8 cellular contexts compared by ENCODE assay signal in the genomic region with DNA sequence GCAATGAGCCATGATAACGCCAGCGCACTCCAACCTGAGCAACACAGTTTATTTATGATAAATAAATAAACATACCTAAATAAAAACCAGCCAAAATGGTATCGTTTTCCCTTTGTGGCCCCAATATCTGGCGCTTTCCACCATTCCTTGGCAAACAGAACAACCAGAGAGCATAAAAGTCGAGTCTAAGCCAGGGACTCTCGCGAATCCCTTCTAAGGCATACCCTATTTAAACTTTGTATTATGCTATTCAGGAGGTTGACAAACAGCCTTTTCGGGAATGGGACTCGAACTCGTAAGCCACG. TPM values are rescaled to one million over a fixed set of nuclear protein-coding genes. Genes with fewer than 3 reads are reported as not detected.
DNase-seq lines count a peak whose midpoint lies in the region; TF ChIP-seq lines count a peak whose summit lies in the region.

No MANE protein-coding gene starts in this region.

- H3K14ac ChIP-seq in trophoblast cell (ENCODE audit: low read length), result peak overlapping the region; percentile 55

- no peak overlapping the region for H2BK12ac ChIP-seq in trophoblast cell (ENCODE audit: low read length)

- peak overlapping the region; percentile 81 for H3K4me2 ChIP-seq in trophoblast cell (ENCODE audit: low read length)

- TF ChIP-seq CTCF in GM06990 (IDR thresholded peaks at IDR 0.05; ENCODE audit: insufficient read depth, low read length, poor library complexity, severe bottlenecking) (no peak), Peyer's patch (IDR thresholded peaks at IDR 0.05) (no peak)

- peak overlapping the region; percentile 7 for H2BK5ac ChIP-seq in trophoblast cell (ENCODE audit: low read depth, low read length, poor library complexity)

- no peak overlapping the region for H3K23ac ChIP-seq in trophoblast cell (ENCODE audit: low read length)

- H3K27me3 ChIP-seq in GM06990 (replicated peaks; ENCODE audit: control insufficient read depth, insufficient read depth, low read length) (no peaks in the 10 kb centered on the region), Peyer's patch (no peaks in the 10 kb centered on the region), esophagus (ENCODE audit: control insufficient read depth in 1 of 2, insufficient read depth in 2 of 2, low read length in 2 of 2) (no peaks in the 10 kb centered on the region), trophoblast cell (ENCODE audit: insufficient read depth, low read length) (no peaks in the 10 kb centered on the region)

- 25 to 27% methylated on average over 11 of the region's 11 CpGs for WGBS in esophagus, 2 donors
- WGBS in trophoblast cell (ENCODE audit: extremely low coverage, insufficient coverage, insufficient read length), result no CpG with 5 or more reads among the region's 11 CpGs

- H3K4ac ChIP-seq in trophoblast cell (ENCODE audit: low read depth, low read length), result peak overlapping the region; percentile 34

- H3K9me3 ChIP-seq in Peyer's patch (no peaks in the 10 kb centered on the region), esophagus (ENCODE audit: control insufficient read depth in 2 of 2, insufficient read depth in 1 of 2, low read depth in 1 of 2, low read length in 1 of 2) (no peaks in the 10 kb centered on the region), trophoblast cell (ENCODE audit: insufficient read depth, low read depth, low read length) (no peaks in the 10 kb centered on the region)

- H3K27ac ChIP-seq in Peyer's patch (peak overlapping the region; percentile 98 to 99 (median 98)), esophagus (ENCODE audit: low read depth in 2 of 2, low read length in 1 of 2) (peak overlapping the region; percentile 87 to 99), trophoblast cell (ENCODE audit: low read depth, low read length) (peak overlapping the region; percentile 19)

- H4K8ac ChIP-seq in trophoblast cell (ENCODE audit: low read depth, low read length), result peak overlapping the region; percentile 34

- no peak overlapping the region for H2BK120ac ChIP-seq in trophoblast cell (ENCODE audit: insufficient read depth, low read length, poor library complexity)

- peaks cover 0 to 35% (median 15%) of the 10 kb centered on the region in 4 donors for H3K4me1 ChIP-seq in Peyer's patch
- H3K4me1 ChIP-seq in esophagus (ENCODE audit: control insufficient read depth in 2 of 2, insufficient read depth in 2 of 2, low read length in 1 of 2), result peaks cover 0 to 3% of the 10 kb centered on the region in 2 donors
- H3K4me1 ChIP-seq in trophoblast cell (ENCODE audit: control insufficient read depth in 1 of 2, insufficient read depth in 2 of 2, low read length in 2 of 2), result peaks cover 0 to 8% of the 10 kb centered on the region in 2 experiments

- H3K9ac ChIP-seq in trophoblast cell (ENCODE audit: low read length), result peak overlapping the region; percentile 76

- H3K36me3 ChIP-seq in GM06990 (ENCODE audit: control insufficient read depth, insufficient read depth, low read length) (no peaks in the 10 kb centered on the region; the same call in 1 of the 2 replicates), Peyer's patch (no peaks in the 10 kb centered on the region), esophagus (ENCODE audit: control insufficient read depth in 2 of 2, insufficient read depth in 2 of 2, low read length in 1 of 2) (no peaks in the 10 kb centered on the region), trophoblast cell (ENCODE audit: control insufficient read depth in 1 of 2, insufficient read depth in 2 of 2, low read length in 2 of 2) (no peaks in the 10 kb centered on the region)

- H4K12ac ChIP-seq in trophoblast cell (ENCODE audit: low read depth, low read length), result no peak overlapping the region

- H3K18ac ChIP-seq in trophoblast cell (ENCODE audit: low read length), result no peak overlapping the region

- no peak overlapping the region for H2AFZ ChIP-seq in trophoblast cell (ENCODE audit: insufficient read depth, low read length, poor library complexity)

- H4K91ac ChIP-seq in trophoblast cell (ENCODE audit: low read depth, low read length), result peak overlapping the region; percentile 68

- no peak overlapping the region for H2AK5ac ChIP-seq in trophoblast cell (ENCODE audit: low read length)

- no peak for DNase-seq in GM06990 (ENCODE audit: extremely low read depth, insufficient read length)
- DNase-seq in Peyer's patch, result no peak
- no peak for DNase-seq in trophoblast cell
- no peak for DNase-seq in hypothalamus (lab: John Stamatoyannopoulos, UW)
- DNase-seq in DMS 273 treated with DMSO at 0.1 percent for 48 hours (lab: John Stamatoyannopoulos, UW), result no peak
- no peak for DNase-seq in MV-4-11 (lab: John Stamatoyannopoulos, UW)
- no peak for DNase-seq in NCI-H510A (lab: John Stamatoyannopoulos, UW)

- H3K79me1 ChIP-seq in trophoblast cell (ENCODE audit: low read length), result peaks cover 11% of the 10 kb centered on the region

- TF ChIP-seq POLR2A in Peyer's patch (IDR thresholded peaks at IDR 0.05), result no peak

- H3K79me2 ChIP-seq in trophoblast cell (ENCODE audit: control insufficient read depth, insufficient read depth, low read length, poor library complexity), result peaks cover 21% of the 10 kb centered on the region

- H3K4me3 ChIP-seq in GM06990 (replicated peaks; ENCODE audit: low read depth, low read length), result peak overlapping the region; percentile 96
- H3K4me3 ChIP-seq in Peyer's patch, result peak overlapping the region; percentile 60 to 88 (median 68)
- peak overlapping the region; percentile 89 to 93 for H3K4me3 ChIP-seq in esophagus (ENCODE audit: low read depth in 1 of 2, low read length in 2 of 2)
- no peak overlapping the region for H3K4me3 ChIP-seq in trophoblast cell (ENCODE audit: low read depth, low read length)

RNA-seq across cellular contexts. Expression of a gene that starts 0.4 kb away (rescaled TPM):
- total RNA-seq in Peyer's patch, result 100 to 1,000 TPM; 110 to 217 (median 120) TPM
- polyA plus RNA-seq in esophagus, result 10 to 100 TPM; 54.3 to 77.2 TPM
- polyA plus RNA-seq in trophoblast cell (2013), result 164 and 185 TPM in 2 replicates

RNA-seq across cellular contexts. Expression of a gene that starts 48.5 kb away (rescaled TPM):
- total RNA-seq in Peyer's patch, result 10 to 100 TPM; 24.3 to 77.6 (median 35.6) TPM
- 10 to 100 TPM; 37.4 to 53.6 TPM for polyA plus RNA-seq in esophagus
- 156 and 175 TPM in 2 replicates for polyA plus RNA-seq in trophoblast cell (2013)

Comparison
In these comparisons a context has a peak if more than half of its experiments do, and no peak if none do; other contexts are left out.
1. H3K27ac ChIP-seq: peak in every context shown above with its lines; median percentile 98 in Peyer's patch; 93 in esophagus; 19 in trophoblast cell.